ENCODE assay signal across 8 cellular contexts in genomic region chr17:59361916-59362810, GRCh38. TPM values are rescaled to one million over a fixed set of nuclear protein-coding genes. Genes with fewer than 3 reads are reported as not detected.
A peak's percentile ranks its signal among the peaks of the same experiment; 100 is the strongest.
DNase-seq lines count a peak whose midpoint lies in the region; ATAC-seq and TF ChIP-seq lines count a peak whose summit lies in the region.

No MANE protein-coding gene starts in this region.

- H3K27ac Mint-ChIP-seq in T-cell, result peak overlapping the region; percentile 98
- peak overlapping the region; percentile 88 to 99 (median 96) for H3K27ac Mint-ChIP-seq in naive thymus-derived CD8-positive, alpha-beta T cell

- CTCF ChIA-PET in T-cell (lab: Charles Lee), result interaction anchor here in 1 of 2 donors (0.7 to 0.9 kb wide), 2 partner anchors 30 to 51 kb away, joined by 3 to 4 read pairs; no protein-coding TSS in a partner anchor

- H3K4me3 Mint-ChIP-seq in T-cell, result peak overlapping the region; percentile 66 to 81 (median 76)
- H3K4me3 Mint-ChIP-seq in naive thymus-derived CD8-positive, alpha-beta T cell, result peak overlapping the region; percentile 75 to 91 (median 85)

- peaks cover 91% of the 10 kb centered on the region in 3 donors for H3K4me1 Mint-ChIP-seq in T-cell
- H3K4me1 Mint-ChIP-seq in naive thymus-derived CD8-positive, alpha-beta T cell, result peaks cover 42 to 96% (median 91%) of the 10 kb centered on the region in 4 donors

- H3K36me3 Mint-ChIP-seq in T-cell, result peaks cover 21% of the 10 kb centered on the region
- peaks cover 0 to 9% (median 5%) of the 10 kb centered on the region in 3 donors for H3K36me3 Mint-ChIP-seq in naive thymus-derived CD8-positive, alpha-beta T cell

- DNase-seq in GM13977 (ENCODE audit: low spot score), result peak; percentile 42
- DNase-seq in T-cell, result peak in 25 of 34 experiments; percentile 2 to 62 (median 24)
- DNase-seq in choroid plexus epithelial cell (ENCODE audit: low read depth), result peak; percentile 96
- peak in 8 of 10 donors; percentile 12 to 75 (median 38) for DNase-seq in naive thymus-derived CD8-positive, alpha-beta T cell
- DNase-seq in NCI-H1092 treated with DMSO at 0.1 percent for 48 hours (lab: John Stamatoyannopoulos, UW), result no peak
- no peak for DNase-seq in 8988T

- POLR2A ChIA-PET in T-cell (lab: Charles Lee), result interaction anchor here in 1 of 2 donors (0.6 to 0.8 kb wide), 3 partner anchors 13 to 142 kb away, joined by 3 read pairs; no protein-coding TSS in a partner anchor
- POLR2A ChIA-PET in naive thymus-derived CD8-positive, alpha-beta T cell (lab: Charles Lee), result interaction anchor here (0.6 to 5.7 kb wide), 18 partner anchors 9 to 1270 kb away, joined by 3 to 104 read pairs (median 6); partner anchors contain the start of gene YPEL2

- no peaks in the 10 kb centered on the region for H3K27me3 Mint-ChIP-seq in T-cell
- H3K27me3 Mint-ChIP-seq in naive thymus-derived CD8-positive, alpha-beta T cell, result no peaks in the 10 kb centered on the region

- ATAC-seq in HG02852 (IDR thresholded peaks at IDR 0.05; ENCODE audit: unreplicated experiment), result peak; percentile 64
- peak; percentile 71 to 83 (median 80) for ATAC-seq in T-cell (replicated peaks in 1 of 4)
- peak; percentile 64 to 72 for ATAC-seq in naive thymus-derived CD8-positive, alpha-beta T cell
- no peak for ATAC-seq in HG03039 (IDR thresholded peaks at IDR 0.05; ENCODE audit: unreplicated experiment)

- TF ChIP-seq CTCF in GM13977 (IDR thresholded peaks at IDR 0.05; ENCODE audit: extremely low read depth, insufficient read depth, missing control alignments) (no peak), choroid plexus epithelial cell (conservative IDR thresholded peaks at IDR 0.05; ENCODE audit: low read depth, low read length) (no peak)

- in situ Hi-C loops in GM13977 (cut with MboI; ENCODE audit: low pct_unique_long_range_greater_than_20kb, low sequenced_read_pairs, unreplicated experiment), result no loop called here

- H3K9me3 Mint-ChIP-seq in T-cell, result no peaks in the 10 kb centered on the region
- no peaks in the 10 kb centered on the region for H3K9me3 Mint-ChIP-seq in naive thymus-derived CD8-positive, alpha-beta T cell

- peak overlapping the region; percentile 19 for H3K4me3 ChIP-seq in choroid plexus epithelial cell (ENCODE audit: low read depth, low read length)

RNA-seq across cellular contexts. Expression of gene YPEL2, which starts 30.7 kb away (rescaled TPM):
- total RNA-seq in T-cell, result 10 to 100 TPM; 29.7 to 58.5 (median 52.0) TPM
- 10 to 100 TPM; 73.5 to 75.0 TPM for total RNA-seq in naive thymus-derived CD8-positive, alpha-beta T cell
- 10 to 100 TPM; 22.0 to 28.7 (median 25.2) TPM for polyA plus RNA-seq in naive thymus-derived CD8-positive, alpha-beta T cell

Comparison
In these comparisons a context has a peak if more than half of its experiments do, and no peak if none do; other contexts are left out.
1. DNase-seq: peak in GM13977 (single experiment), T-cell (25 of 34), choroid plexus epithelial cell (single experiment) and naive thymus-derived CD8-positive, alpha-beta T cell (8 of 10); none in NCI-H1092 treated with DMSO at 0.1 percent for 48 hours (single experiment) and 8988T (single experiment).